In genomic region chr10:52031771-52032170, GRCh38 we compare ENCODE assay signal across 1 cellular context.
TF ChIP-seq lines count a peak whose summit lies in the region.

No MANE protein-coding gene starts in this region.

TF ChIP-seq in WTC11, 78 proteins besides CTCF, POLR2A, EP300 and RAD21 (continued from another document):
- TF ChIP-seq ZNF425 (CRISPR knock-in tag; conservative IDR thresholded peaks at IDR 0.05) (peak; percentile 81; the same call in 1 of the 2 replicates), E2F5 (CRISPR knock-in tag; IDR thresholded peaks at IDR 0.05) (no peak), PRDM15 (CRISPR knock-in tag; IDR thresholded peaks at IDR 0.05) (no peak), NFATC4 (CRISPR knock-in tag; IDR thresholded peaks at IDR 0.05) (peak; percentile 94), AR (CRISPR knock-in tag; IDR thresholded peaks at IDR 0.05) (peak; percentile 81; the same call in 1 of the 2 replicates), NR2C2 (CRISPR knock-in tag; IDR thresholded peaks at IDR 0.05) (no peak), ESRRA (CRISPR knock-in tag; IDR thresholded peaks at IDR 0.05; ENCODE audit: borderline replicate concordance) (no peak), CREM (CRISPR knock-in tag; IDR thresholded peaks at IDR 0.05) (no peak)
- TF ChIP-seq, protein P1, sequence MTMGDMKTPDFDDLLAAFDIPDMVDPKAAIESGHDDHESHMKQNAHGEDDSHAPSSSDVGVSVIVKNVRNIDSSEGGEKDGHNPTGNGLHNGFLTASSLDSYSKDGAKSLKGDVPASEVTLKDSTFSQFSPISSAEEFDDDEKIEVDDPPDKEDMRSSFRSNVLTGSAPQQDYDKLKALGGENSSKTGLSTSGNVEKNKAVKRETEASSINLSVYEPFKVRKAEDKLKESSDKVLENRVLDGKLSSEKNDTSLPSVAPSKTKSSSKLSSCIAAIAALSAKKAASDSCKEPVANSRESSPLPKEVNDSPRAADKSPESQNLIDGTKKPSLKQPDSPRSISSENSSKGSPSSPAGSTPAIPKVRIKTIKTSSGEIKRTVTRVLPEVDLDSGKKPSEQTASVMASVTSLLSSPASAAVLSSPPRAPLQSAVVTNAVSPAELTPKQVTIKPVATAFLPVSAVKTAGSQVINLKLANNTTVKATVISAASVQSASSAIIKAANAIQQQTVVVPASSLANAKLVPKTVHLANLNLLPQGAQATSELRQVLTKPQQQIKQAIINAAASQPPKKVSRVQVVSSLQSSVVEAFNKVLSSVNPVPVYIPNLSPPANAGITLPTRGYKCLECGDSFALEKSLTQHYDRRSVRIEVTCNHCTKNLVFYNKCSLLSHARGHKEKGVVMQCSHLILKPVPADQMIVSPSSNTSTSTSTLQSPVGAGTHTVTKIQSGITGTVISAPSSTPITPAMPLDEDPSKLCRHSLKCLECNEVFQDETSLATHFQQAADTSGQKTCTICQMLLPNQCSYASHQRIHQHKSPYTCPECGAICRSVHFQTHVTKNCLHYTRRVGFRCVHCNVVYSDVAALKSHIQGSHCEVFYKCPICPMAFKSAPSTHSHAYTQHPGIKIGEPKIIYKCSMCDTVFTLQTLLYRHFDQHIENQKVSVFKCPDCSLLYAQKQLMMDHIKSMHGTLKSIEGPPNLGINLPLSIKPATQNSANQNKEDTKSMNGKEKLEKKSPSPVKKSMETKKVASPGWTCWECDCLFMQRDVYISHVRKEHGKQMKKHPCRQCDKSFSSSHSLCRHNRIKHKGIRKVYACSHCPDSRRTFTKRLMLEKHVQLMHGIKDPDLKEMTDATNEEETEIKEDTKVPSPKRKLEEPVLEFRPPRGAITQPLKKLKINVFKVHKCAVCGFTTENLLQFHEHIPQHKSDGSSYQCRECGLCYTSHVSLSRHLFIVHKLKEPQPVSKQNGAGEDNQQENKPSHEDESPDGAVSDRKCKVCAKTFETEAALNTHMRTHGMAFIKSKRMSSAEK (CRISPR knock-in tag; IDR thresholded peaks at IDR 0.05; ENCODE audit: borderline replicate concordance) = peak; percentile 43; the same call in 1 of the 2 replicates
- TF ChIP-seq, protein P2, sequence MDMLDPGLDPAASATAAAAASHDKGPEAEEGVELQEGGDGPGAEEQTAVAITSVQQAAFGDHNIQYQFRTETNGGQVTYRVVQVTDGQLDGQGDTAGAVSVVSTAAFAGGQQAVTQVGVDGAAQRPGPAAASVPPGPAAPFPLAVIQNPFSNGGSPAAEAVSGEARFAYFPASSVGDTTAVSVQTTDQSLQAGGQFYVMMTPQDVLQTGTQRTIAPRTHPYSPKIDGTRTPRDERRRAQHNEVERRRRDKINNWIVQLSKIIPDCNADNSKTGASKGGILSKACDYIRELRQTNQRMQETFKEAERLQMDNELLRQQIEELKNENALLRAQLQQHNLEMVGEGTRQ (CRISPR knock-in tag; IDR thresholded peaks at IDR 0.05) = no peak
